In genomic region chr9:81634437-81634836, GRCh38 we compare ENCODE assay signal across 17 cellular contexts. TPM values are rescaled to one million over a fixed set of nuclear protein-coding genes. Genes with fewer than 3 reads are reported as not detected.
DNase-seq lines count a peak whose midpoint lies in the region; ATAC-seq, FAIRE-seq and TF ChIP-seq lines count a peak whose summit lies in the region.
"Had no signal": no experiment of that assay in that cellular context is flagged by ENCODE, and none has a peak within 500 bp of the region (broad histone marks: within the 10 kb centered on the region; RNA-seq: fewer than 3 reads in every experiment).

No MANE protein-coding gene starts in this region.

- H3K14ac ChIP-seq in neuronal stem cell (ENCODE audit: low read length): no peak overlapping the region

- no peak overlapping the region for H2BK12ac ChIP-seq in neuronal stem cell (ENCODE audit: low read length)

- H3K4me2 ChIP-seq in astrocyte (ENCODE audit: low read length) (no peak overlapping the region), neuronal stem cell (ENCODE audit: insufficient read depth, low read length, poor library complexity, severe bottlenecking) (no peak overlapping the region)

- H3K27ac ChIP-seq in breast epithelium: no peak overlapping the region
- H3K27ac ChIP-seq in astrocyte (ENCODE audit: low read depth, low read length): no peak overlapping the region
- H3K27ac ChIP-seq in right lobe of liver: peak overlapping the region in 1 of 3 donors; percentile 14
- H3K27ac ChIP-seq in neuronal stem cell (replicated peaks; ENCODE audit: low read length): peak overlapping the region; percentile 33
- H3K27ac ChIP-seq: SK-N-MC had no signal

- no peaks in the 10 kb centered on the region for H3K36me3 ChIP-seq in breast epithelium
- H3K36me3 ChIP-seq in astrocyte (ENCODE audit: insufficient read depth, low read length): no peaks in the 10 kb centered on the region
- H3K36me3 ChIP-seq in right lobe of liver: peaks cover 0 to 18% (median 5%) of the 10 kb centered on the region in 4 donors
- peaks cover 0 to 14% of the 10 kb centered on the region in 2 donors for H3K36me3 ChIP-seq in neuronal stem cell (replicated peaks in 1 of 2; ENCODE audit: control insufficient read depth in 2 of 2, insufficient read depth in 2 of 2, low read length in 2 of 2)

- WGBS in right lobe of liver (ENCODE audit: insufficient coverage, low coverage, low lambda C conversion rate, missing lambda C conversion rate): 43% methylated on average over 4 of the region's 4 CpGs
- WGBS in neuronal stem cell (ENCODE audit: extremely low coverage in 2 of 2, insufficient read length in 2 of 2, insufficient replicate concordance in 1 of 2), 2 donors: no CpG with 5 or more reads among the region's 4 CpGs

- H4K91ac ChIP-seq in neuronal stem cell (ENCODE audit: low read depth, low read length, poor library complexity): no peak overlapping the region

- no peak overlapping the region for H3K18ac ChIP-seq in neuronal stem cell (ENCODE audit: low read length)

- no peak overlapping the region for H3K23ac ChIP-seq in neuronal stem cell (ENCODE audit: low read depth, low read length, poor library complexity)

- no peak overlapping the region for H3K4ac ChIP-seq in neuronal stem cell (ENCODE audit: low read length)

- H3K27me3 Mint-ChIP-seq in MCF 10A (ENCODE audit: insufficient read depth, unreplicated experiment): no peaks in the 10 kb centered on the region
- no peaks in the 10 kb centered on the region for H3K27me3 Mint-ChIP-seq in astrocyte (ENCODE audit: low read depth, unreplicated experiment)
- no peaks in the 10 kb centered on the region for H3K27me3 Mint-ChIP-seq in CD14-positive monocyte (ENCODE audit: low read depth in 3 of 3)
- H3K27me3 Mint-ChIP-seq: IgD-negative memory B cell had no signal

- no peak overlapping the region for H2BK120ac ChIP-seq in neuronal stem cell (ENCODE audit: low read depth, low read length)

- H2AK5ac ChIP-seq in neuronal stem cell (ENCODE audit: low read depth, low read length): no peak overlapping the region

- CTCF ChIA-PET in MCF 10A (lab: Yijun Ruan, JAX): no interaction called here

- no peak overlapping the region for H3K9ac ChIP-seq in astrocyte (ENCODE audit: low read length)
- no peak overlapping the region for H3K9ac ChIP-seq in neuronal stem cell (ENCODE audit: low read depth, low read length, poor library complexity)

- no peak overlapping the region for H3K4me3 Mint-ChIP-seq in MCF 10A (ENCODE audit: unreplicated experiment)
- H3K4me3 Mint-ChIP-seq in astrocyte (ENCODE audit: unreplicated experiment): no peak overlapping the region
- H3K4me3 Mint-ChIP-seq in CD14-positive monocyte: no peak overlapping the region
- H3K4me3 Mint-ChIP-seq: IgD-negative memory B cell had no signal

- H3K4me1 ChIP-seq in breast epithelium (no peaks in the 10 kb centered on the region), astrocyte (ENCODE audit: insufficient read depth, low read length) (peaks cover 20% of the 10 kb centered on the region), right lobe of liver (peaks cover 0 to 25% (median 7%) of the 10 kb centered on the region in 4 donors), neuronal stem cell (ENCODE audit: control insufficient read depth in 2 of 2, insufficient read depth in 1 of 2, low read depth in 1 of 2, low read length in 2 of 2) (peaks cover 18% of the 10 kb centered on the region in 2 donors)

- TF ChIP-seq CTCF in MCF 10A (IDR thresholded peaks at IDR 0.05; ENCODE audit: unreplicated experiment) (no peak), breast epithelium (IDR thresholded peaks at IDR 0.05) (no peak), astrocyte (IDR thresholded peaks at IDR 0.05; ENCODE audit: insufficient read depth, low read depth, low read length) (no peak), right lobe of liver (IDR thresholded peaks at IDR 0.05) (no peak), CD14-positive monocyte (IDR thresholded peaks at IDR 0.05) (no peak)

- no peak overlapping the region for H2BK5ac ChIP-seq in neuronal stem cell (ENCODE audit: low read length)

- H3K27me3 ChIP-seq in breast epithelium (no peaks in the 10 kb centered on the region), astrocyte (ENCODE audit: insufficient read depth, low read length) (no peaks in the 10 kb centered on the region), right lobe of liver (no peaks in the 10 kb centered on the region), neuronal stem cell (ENCODE audit: control insufficient read depth in 3 of 3, insufficient read depth in 3 of 3, low read depth in 1 of 3, low read length in 3 of 3) (no peaks in the 10 kb centered on the region)

- peaks cover 3% of the 10 kb centered on the region for H4K20me1 ChIP-seq in astrocyte (ENCODE audit: insufficient read depth, low read length)

- H3K79me1 ChIP-seq in neuronal stem cell (ENCODE audit: low read depth, low read length): no peaks in the 10 kb centered on the region

- no peak overlapping the region for H3K4me3 ChIP-seq in breast epithelium
- H3K4me3 ChIP-seq in astrocyte (ENCODE audit: insufficient read depth, low read depth, low read length): no peak overlapping the region
- H3K4me3 ChIP-seq in right lobe of liver: no peak overlapping the region
- H3K4me3 ChIP-seq in neuronal stem cell (ENCODE audit: low read length in 2 of 2): no peak overlapping the region
- H3K4me3 ChIP-seq: SK-N-MC had no signal

- H3K4me1 Mint-ChIP-seq in MCF 10A (ENCODE audit: insufficient read depth, unreplicated experiment) (no peaks in the 10 kb centered on the region), astrocyte (ENCODE audit: low read depth, unreplicated experiment) (peaks cover 16% of the 10 kb centered on the region), CD14-positive monocyte (peaks cover 15% of the 10 kb centered on the region)

- DNase-seq in MCF 10A (ENCODE audit: unreplicated experiment) (no peak), breast epithelium (ENCODE audit: low spot score in 2 of 2) (no peak), astrocyte (ENCODE audit: low read depth) (no peak), right lobe of liver (no peak), neuronal stem cell (ENCODE audit: low spot score) (no peak), CD14-positive monocyte (ENCODE audit: low spot score) (no peak)
- no peak for DNase-seq in activated naive CD4-positive, alpha-beta T cell treated with Interleukin-2 at 50 U/mL for 16 hours
- DNase-seq: C1 segment of cervical spinal cord, DMS 273 treated with DMSO at 0.1 percent for 48 hours, GF-D8, Kasumi-1, NCI-H1105 treated with DMSO at 0.1 percent for 48 hours, NCI-H1930, NCI-H510A treated with DMSO at 0.1 percent for 48 hours had no signal

- H3K27ac Mint-ChIP-seq in MCF 10A (ENCODE audit: low read depth, unreplicated experiment): peak overlapping the region; percentile 66
- peak overlapping the region; percentile 83 for H3K27ac Mint-ChIP-seq in astrocyte (ENCODE audit: unreplicated experiment)
- no peak overlapping the region for H3K27ac Mint-ChIP-seq in CD14-positive monocyte

- POLR2A ChIA-PET in MCF 10A (lab: Yijun Ruan, JAX): interaction anchor here (0.7 kb wide), 1 partner anchor 1579 kb away, joined by 4 read pairs; no protein-coding TSS in a partner anchor

- intact Hi-C loops in MCF 10A (cut with micrococcal nuclease) (no loop called here), breast epithelium (cut with DNase I; ENCODE audit: low total_unique reads) (no loop called here), right lobe of liver (cut with DNase I) (no loop called here), CD14-positive monocyte (cut with micrococcal nuclease) (no loop called here)

- no peak overlapping the region for H2BK15ac ChIP-seq in neuronal stem cell (ENCODE audit: low read length)

- FAIRE-seq in astrocyte (lab: Jason Lieb, UNC): no peak

- BruUV-seq in MCF 10A (replicated peaks; lab: Mats Ljungman, UMichigan): no TSS peak

- H3K36me3 Mint-ChIP-seq in MCF 10A (ENCODE audit: insufficient read depth, unreplicated experiment) (peaks cover 28% of the 10 kb centered on the region), astrocyte (ENCODE audit: low read depth, unreplicated experiment) (peaks cover 4% of the 10 kb centered on the region), CD14-positive monocyte (peaks cover 4 to 11% of the 10 kb centered on the region in 2 donors)

- ATAC-seq in right lobe of liver (peak; percentile 62 to 79 (median 75)), HG02884 (IDR thresholded peaks at IDR 0.05; ENCODE audit: unreplicated experiment) (no peak)

- H3K9me3 ChIP-seq in breast epithelium: no peaks in the 10 kb centered on the region
- no peaks in the 10 kb centered on the region for H3K9me3 ChIP-seq in astrocyte (ENCODE audit: insufficient read depth, low read depth, low read length)
- no peaks in the 10 kb centered on the region for H3K9me3 ChIP-seq in right lobe of liver
- no peaks in the 10 kb centered on the region for H3K9me3 ChIP-seq in neuronal stem cell (replicated peaks in 1 of 2; ENCODE audit: control insufficient read depth in 2 of 2, insufficient read depth in 1 of 2, low read depth in 1 of 2, low read length in 2 of 2)

- TF ChIP-seq POLR2A in breast epithelium (IDR thresholded peaks at IDR 0.05) (no peak), right lobe of liver (IDR thresholded peaks at IDR 0.05) (no peak)

- H4K8ac ChIP-seq in neuronal stem cell (ENCODE audit: low read depth, low read length): no peak overlapping the region

- H3K9me3 Mint-ChIP-seq in MCF 10A (ENCODE audit: unreplicated experiment) (no peaks in the 10 kb centered on the region), astrocyte (ENCODE audit: unreplicated experiment) (no peaks in the 10 kb centered on the region), CD14-positive monocyte (no peaks in the 10 kb centered on the region)
- H3K9me3 Mint-ChIP-seq: IgD-negative memory B cell had no signal

- H2AFZ ChIP-seq in astrocyte (ENCODE audit: low read depth, low read length) (no peak overlapping the region), neuronal stem cell (ENCODE audit: low read length) (no peak overlapping the region)

- H3K79me2 ChIP-seq in astrocyte (ENCODE audit: insufficient read depth, low read length): no peaks in the 10 kb centered on the region

RNA-seq across cellular contexts. Expression of gene TLE1, which starts 54.9 kb away (rescaled TPM):
- 21.9 and 26.8 TPM in 2 replicates for total RNA-seq in MCF 10A (2022)
- 10 to 100 TPM; 41.1 to 52.1 (median 47.4) TPM for total RNA-seq in breast epithelium
- total RNA-seq in astrocyte: 23.6 and 29.6 TPM in 2 replicates
- total RNA-seq in right lobe of liver: 10 to 100 TPM; 31.9 to 62.9 (median 58.0) TPM
- 24.3 TPM for polyA plus RNA-seq in neuronal stem cell (2013, experiment 1 of 2)
- polyA plus RNA-seq in neuronal stem cell (2013, experiment 2 of 2): 24.4 TPM
- polyA plus RNA-seq in CD14-positive monocyte: 1 to 10 TPM in 1 of 2 donors, under 1 TPM in 1; 0.46 to 2.5 TPM

Comparison
In these comparisons a context has a peak if more than half of its experiments do, and no peak if none do; other contexts are left out.
1. H3K27ac Mint-ChIP-seq: peak in MCF 10A (single experiment) and astrocyte (single experiment); none in CD14-positive monocyte (0 of 7).